17 cellular contexts compared by ENCODE assay signal in genomic region chr11:60314607-60315321, GRCh38. TPM values are rescaled to one million over a fixed set of nuclear protein-coding genes. Genes with fewer than 3 reads are reported as not detected.
"Had no signal": no experiment of that assay in that cellular context is flagged by ENCODE, and none has a peak within 500 bp of the region (broad histone marks: within the 10 kb centered on the region; RNA-seq: fewer than 3 reads in every experiment).

No MANE protein-coding gene starts in this region.

- H3K4me1 Mint-ChIP-seq: activated CD4-positive, alpha-beta memory T cell treated with anti-CD3 and anti-CD28 coated beads, Interleukin-2, amount 10 ng/mL, durations not matched to agents 7 days and 5 days had no signal

- H3K36me3 ChIP-seq: adrenal gland, esophagus muscularis mucosa, left lung, sigmoid colon had no signal

- H3K27ac ChIP-seq: esophagus muscularis mucosa, VCaP had no signal

- H3K4me3 Mint-ChIP-seq: activated CD4-positive, alpha-beta memory T cell treated with anti-CD3 and anti-CD28 coated beads, Interleukin-2, amount 10 ng/mL, durations not matched to agents 7 days and 5 days; activated CD4-positive, alpha-beta T cell treated with anti-CD3 and anti-CD28 coated beads for 36 hours; activated T-cell treated with anti-CD3 and anti-CD28 coated beads, Interleukin-2, amount 50 U/mL, for 24 hours; T-helper 2 cell treated with Interferon-gamma antibody and Interleukin-4, amounts not matched to agents 5 μg/mL and 100 μg/mL, for 36 hours had no signal

- H3K4me3 ChIP-seq: adrenal gland, esophagus muscularis mucosa, left lung, sigmoid colon had no signal

- H3K27ac Mint-ChIP-seq: activated CD4-positive, alpha-beta memory T cell treated with anti-CD3 and anti-CD28 coated beads, Interleukin-2, amount 10 ng/mL, durations not matched to agents 7 days and 5 days; activated CD4-positive, alpha-beta T cell treated with anti-CD3 and anti-CD28 coated beads for 36 hours; activated T-cell treated with anti-CD3 and anti-CD28 coated beads, Interleukin-2, amount 50 U/mL, for 24 hours; T-helper 2 cell treated with Interferon-gamma antibody and Interleukin-4, amounts not matched to agents 5 μg/mL and 100 μg/mL, for 36 hours had no signal

- ATAC-seq: activated CD4-positive, alpha-beta T cell treated with anti-CD3 and anti-CD28 coated beads for 36 hours; left lung had no signal

- DNase-seq: activated CD4-positive, alpha-beta memory T cell treated with anti-CD3 and anti-CD28 coated beads, Interleukin-2, amount 10 ng/mL, durations not matched to agents 7 days and 5 days; activated CD4-positive, alpha-beta T cell treated with anti-CD3 and anti-CD28 coated beads for 36 hours; activated naive CD4-positive, alpha-beta T cell treated with anti-CD3 and anti-CD28 coated beads, Interleukin-2, amount 50 U/mL, for 16 hours; activated T-cell treated with anti-CD3 and anti-CD28 coated beads, Interleukin-2, amount 50 U/mL, for 24 hours; adrenal gland; islet precursor cell; left lung; mesendoderm; sigmoid colon; stimulated activated CD4-positive, alpha-beta T cell treated with anti-CD3 and anti-CD28 coated beads, Interleukin-12 subunit alpha, Interleukin-12 subunit beta, amount 100 ng/mL, for 4 hours; stimulated activated CD4-positive, alpha-beta T cell treated with anti-CD3 and anti-CD28 coated beads, Interleukin-2, amount 100 ng/mL, for 24 hours had no signal

- H3K27me3 ChIP-seq: adrenal gland, esophagus muscularis mucosa, left lung, sigmoid colon had no signal

- H3K4me1 ChIP-seq: adrenal gland, esophagus muscularis mucosa, left lung, sigmoid colon had no signal

- H3K9me3 ChIP-seq: adrenal gland had no signal

- H3K9me3 Mint-ChIP-seq: activated CD4-positive, alpha-beta memory T cell treated with anti-CD3 and anti-CD28 coated beads, Interleukin-2, amount 10 ng/mL, durations not matched to agents 7 days and 5 days; T-helper 2 cell treated with Interferon-gamma antibody and Interleukin-4, amounts not matched to agents 5 μg/mL and 100 μg/mL, for 36 hours had no signal

RNA-seq across cellular contexts. Expression of gene MS4A6E, which starts 12.3 kb away (rescaled TPM):
- total RNA-seq: activated CD4-positive, alpha-beta memory T cell treated with anti-CD3 and anti-CD28 coated beads, Interleukin-2, amount 10 ng/mL, durations not matched to agents 7 days and 5 days; activated CD4-positive, alpha-beta T cell treated with anti-CD3 and anti-CD28 coated beads for 36 hours; adrenal gland; esophagus muscularis mucosa; osteocyte; pulmonary artery endothelial cell had no signal
- polyA plus RNA-seq: neural cell had no signal

RNA-seq across cellular contexts. Expression of gene MS4A4A, which starts 34.3 kb away (rescaled TPM):
- total RNA-seq: activated CD4-positive, alpha-beta memory T cell treated with anti-CD3 and anti-CD28 coated beads, Interleukin-2, amount 10 ng/mL, durations not matched to agents 7 days and 5 days; activated CD4-positive, alpha-beta T cell treated with anti-CD3 and anti-CD28 coated beads for 36 hours; osteocyte; pulmonary artery endothelial cell had no signal
- polyA plus RNA-seq: neural cell had no signal
